In the genomic region with DNA sequence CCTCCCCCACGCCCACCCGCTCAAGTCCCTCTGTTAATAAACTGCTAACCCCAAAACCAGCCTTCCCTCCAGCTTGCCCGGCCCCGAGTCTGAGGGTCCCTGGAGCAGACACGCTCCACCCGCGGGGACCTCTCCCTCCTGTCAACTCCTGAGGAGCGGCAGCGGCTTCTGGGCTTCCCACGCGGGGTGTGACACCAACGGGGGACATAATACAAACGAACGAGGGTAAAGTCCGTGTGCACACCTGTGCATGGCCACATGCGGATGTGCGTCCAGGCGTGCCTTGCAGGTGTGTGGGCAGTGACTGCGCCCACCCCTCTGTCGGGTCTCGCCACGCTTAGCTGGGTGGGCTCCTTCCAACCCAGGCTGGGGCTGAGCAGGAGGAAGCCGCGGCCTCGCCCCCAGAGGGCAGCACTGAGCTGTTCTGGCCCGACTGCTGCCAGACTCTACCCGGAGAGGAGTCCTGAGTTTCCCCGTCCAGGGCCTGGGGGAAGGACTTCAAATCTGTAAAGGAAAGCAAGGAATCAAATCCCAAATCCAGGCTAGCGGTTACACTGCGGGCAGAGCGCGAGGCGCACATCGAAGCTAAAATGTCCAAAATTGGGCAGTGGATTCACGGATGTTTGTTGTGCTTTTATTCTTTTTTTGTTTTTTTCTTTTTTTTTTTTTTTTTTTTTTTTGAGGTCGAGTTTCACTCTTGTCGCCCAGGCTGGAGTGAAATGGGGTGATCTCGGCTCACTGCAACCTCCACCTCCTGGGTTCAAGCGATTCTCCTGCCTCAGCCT, we compare ENCODE assay signal across 8 cellular contexts. TPM values are rescaled to one million over a fixed set of nuclear protein-coding genes. Genes with fewer than 3 reads are reported as not detected.
DNase-seq lines count a peak whose midpoint lies in the region; ATAC-seq and TF ChIP-seq lines count a peak whose summit lies in the region.

No MANE protein-coding gene starts in this region.

- H3K27ac ChIP-seq in right atrium auricular region = peak overlapping the region in 1 of 2 donors; percentile 9

- H3K27me3 Mint-ChIP-seq in T-helper 2 cell treated with Interferon-gamma antibody and Interleukin-4, amounts not matched to agents 5 μg/mL and 100 μg/mL, for 36 hours (ENCODE audit: low read depth) = peaks cover 4% of the 10 kb centered on the region

- peak overlapping the region; percentile 68 for H3K4me3 Mint-ChIP-seq in T-helper 2 cell treated with Interferon-gamma antibody and Interleukin-4, amounts not matched to agents 5 μg/mL and 100 μg/mL, for 36 hours

- H3K4me1 Mint-ChIP-seq in T-helper 2 cell treated with Interferon-gamma antibody and Interleukin-4, amounts not matched to agents 5 μg/mL and 100 μg/mL, for 36 hours (ENCODE audit: low read depth) = peaks cover 5% of the 10 kb centered on the region

- no peaks in the 10 kb centered on the region for H3K27me3 ChIP-seq in right atrium auricular region

- peak overlapping the region; percentile 58 for H3K27ac Mint-ChIP-seq in T-helper 2 cell treated with Interferon-gamma antibody and Interleukin-4, amounts not matched to agents 5 μg/mL and 100 μg/mL, for 36 hours

- peak; percentile 77 for ATAC-seq in GM21390 (IDR thresholded peaks at IDR 0.05; ENCODE audit: unreplicated experiment)

- peak; percentile 90 for TF ChIP-seq CTCF in AG09319 (IDR thresholded peaks at IDR 0.05; ENCODE audit: low read depth, low read length)
- peak; percentile 88 to 91 for TF ChIP-seq CTCF in right atrium auricular region (IDR thresholded peaks at IDR 0.05)

- no peaks in the 10 kb centered on the region for H3K9me3 ChIP-seq in right atrium auricular region

- peak; percentile 56 for DNase-seq in AG09319 (ENCODE audit: extremely low read depth, low read depth)
- DNase-seq in NCI-H1436 treated with DMSO at 0.1 percent for 48 hours (lab: John Stamatoyannopoulos, UW) = peak; percentile 65
- DNase-seq in T-helper 2 cell treated with Interferon-gamma antibody and Interleukin-4, amounts not matched to agents 5 μg/mL and 100 μg/mL, for 36 hours (ENCODE audit: low spot score) = peak; percentile 77
- peak in 53 of 56 donors; percentile 16 to 86 (median 56) for DNase-seq in amygdala (lab: John Stamatoyannopoulos, UW)
- DNase-seq in right atrium auricular region (ENCODE audit: low spot score) = peak; percentile 86
- peak; percentile 47 for DNase-seq in pulmonary artery endothelial cell (ENCODE audit: low read depth, low spot score)
- peak; percentile 92 for DNase-seq in ureter (ENCODE audit: low spot score)

- no peaks in the 10 kb centered on the region for H3K36me3 ChIP-seq in right atrium auricular region

- peaks cover 0 to 18% of the 10 kb centered on the region in 2 donors for H3K4me1 ChIP-seq in right atrium auricular region

- H3K36me3 Mint-ChIP-seq in T-helper 2 cell treated with Interferon-gamma antibody and Interleukin-4, amounts not matched to agents 5 μg/mL and 100 μg/mL, for 36 hours (ENCODE audit: low read depth) = no peaks in the 10 kb centered on the region

- H3K4me3 ChIP-seq in right atrium auricular region = peak overlapping the region; percentile 20 to 42

- no peaks in the 10 kb centered on the region for H3K9me3 Mint-ChIP-seq in T-helper 2 cell treated with Interferon-gamma antibody and Interleukin-4, amounts not matched to agents 5 μg/mL and 100 μg/mL, for 36 hours

RNA-seq across cellular contexts. Expression of a gene that starts 24.2 kb away (rescaled TPM):
- not detected for total RNA-seq in right atrium auricular region
- 3.1 and 3.8 TPM in 2 replicates for total RNA-seq in pulmonary artery endothelial cell
- total RNA-seq in ureter = 223 TPM

RNA-seq across cellular contexts. Expression of a gene that starts 36.0 kb away (rescaled TPM):
- total RNA-seq in right atrium auricular region = 1 to 10 TPM in 1 of 2 donors, not detected in 1; 2.2 TPM
- 0.13 and 0.63 TPM in 2 replicates for total RNA-seq in pulmonary artery endothelial cell
- 0.73 TPM for total RNA-seq in ureter

RNA-seq across cellular contexts. Expression of a gene that starts 40.1 kb away (rescaled TPM):
- 100 to 1,000 TPM; 331 to 390 TPM for total RNA-seq in right atrium auricular region
- 66.4 and 81.1 TPM in 2 replicates for total RNA-seq in pulmonary artery endothelial cell
- 1,012 TPM for total RNA-seq in ureter

Comparison
In these comparisons a context has a peak if more than half of its experiments do, and no peak if none do; other contexts are left out.
1. RNA of a gene that starts 24.2 kb away (total RNA-seq): 223 TPM in ureter (single experiment); 3.1 to 3.8 TPM in pulmonary artery endothelial cell and not detected in right atrium auricular region; every median in the first group is over 10 times any median in the second.
2. Peak in every context shown above with its lines, with median percentiles within 50 percentile points of each other: DNase-seq.